ENCODE assay signal across 15 cellular contexts in genomic region chr22:21990449-21991308, GRCh38. TPM values are rescaled to one million over a fixed set of nuclear protein-coding genes. Genes with fewer than 3 reads are reported as not detected.
DNase-seq lines count a peak whose midpoint lies in the region; ATAC-seq, FAIRE-seq and TF ChIP-seq lines count a peak whose summit lies in the region.
"Had no signal": no experiment of that assay in that cellular context is flagged by ENCODE, and none has a peak within 500 bp of the region (broad histone marks: within the 10 kb centered on the region; RNA-seq: fewer than 3 reads in every experiment).

No MANE protein-coding gene starts in this region.

- ATAC-seq in GM23338 (peak; percentile 77), WTC11 (peak; percentile 81), GM21447 (IDR thresholded peaks at IDR 0.05; ENCODE audit: unreplicated experiment) (no peak)
- ATAC-seq in activated T-cell treated with anti-CD3 and anti-CD28 coated beads, Interleukin-2, amount 50 U/mL, for 4 hours, result no peak
- ATAC-seq in stimulated activated naive CD8-positive, alpha-beta T cell treated with anti-CD3 and anti-CD28 coated beads, Interleukin-15, amount 100 ng/mL, for 72 hours, result no peak

- H3K4me1 Mint-ChIP-seq in GM23338, result no peaks in the 10 kb centered on the region
- H3K4me1 Mint-ChIP-seq in WTC11, result no peaks in the 10 kb centered on the region
- H3K4me1 Mint-ChIP-seq in activated T-cell treated with anti-CD3 and anti-CD28 coated beads, Interleukin-2, amount 50 U/mL, for 4 hours (ENCODE audit: low read depth), result no peaks in the 10 kb centered on the region
- H3K4me1 Mint-ChIP-seq in stimulated activated naive CD8-positive, alpha-beta T cell treated with anti-CD3 and anti-CD28 coated beads, Interleukin-15, amount 100 ng/mL, for 72 hours, result no peaks in the 10 kb centered on the region
- H3K4me1 Mint-ChIP-seq: CD4-positive, CD25-positive, alpha-beta regulatory T cell had no signal

- peaks cover 83% of the 10 kb centered on the region for H3K27me3 Mint-ChIP-seq in GM23338 (ENCODE audit: insufficient read depth, low read depth, poor library complexity)
- peaks cover 94% of the 10 kb centered on the region for H3K27me3 Mint-ChIP-seq in WTC11 (ENCODE audit: low read depth)
- H3K27me3 Mint-ChIP-seq in activated T-cell treated with anti-CD3 and anti-CD28 coated beads, Interleukin-2, amount 50 U/mL, for 4 hours (ENCODE audit: low read depth), result peaks cover 3% of the 10 kb centered on the region
- no peaks in the 10 kb centered on the region for H3K27me3 Mint-ChIP-seq in stimulated activated naive CD8-positive, alpha-beta T cell treated with anti-CD3 and anti-CD28 coated beads, Interleukin-15, amount 100 ng/mL, for 72 hours

- POLR2A ChIA-PET in WTC11 (lab: Charles Lee), result no interaction called here

- H3F3A ChIP-seq in GM23338 (replicated peaks; ENCODE audit: low read depth), result no peaks in the 10 kb centered on the region

- H3K9me3 Mint-ChIP-seq in GM23338 (no peaks in the 10 kb centered on the region), WTC11 (no peaks in the 10 kb centered on the region)
- no peaks in the 10 kb centered on the region for H3K9me3 Mint-ChIP-seq in activated T-cell treated with anti-CD3 and anti-CD28 coated beads, Interleukin-2, amount 50 U/mL, for 4 hours
- H3K9me3 Mint-ChIP-seq in stimulated activated naive CD8-positive, alpha-beta T cell treated with anti-CD3 and anti-CD28 coated beads, Interleukin-15, amount 100 ng/mL, for 72 hours, result no peaks in the 10 kb centered on the region
- H3K9me3 Mint-ChIP-seq: CD4-positive, CD25-positive, alpha-beta regulatory T cell had no signal

- H4K20me1 ChIP-seq in GM23338 (replicated peaks; ENCODE audit: insufficient read depth) (no peaks in the 10 kb centered on the region), osteoblast (ENCODE audit: insufficient read depth, low read length) (no peaks in the 10 kb centered on the region)

- H3K79me2 ChIP-seq in GM23338 (replicated peaks; ENCODE audit: insufficient read depth), result no peaks in the 10 kb centered on the region
- no peaks in the 10 kb centered on the region for H3K79me2 ChIP-seq in osteoblast (ENCODE audit: insufficient read depth, low read length)

- H3K9me3 ChIP-seq in kidney (ENCODE audit: control insufficient read depth in 1 of 2, low read length in 2 of 2) (no peaks in the 10 kb centered on the region), osteoblast (ENCODE audit: low read depth, low read length) (no peaks in the 10 kb centered on the region)
- H3K9me3 ChIP-seq: SJSA1 had no signal

- peaks cover 100% of the 10 kb centered on the region for H3K27me3 ChIP-seq in GM23338 (ENCODE audit: insufficient read depth)
- H3K27me3 ChIP-seq in osteoblast (ENCODE audit: insufficient read depth, low read length), result peaks cover 22% of the 10 kb centered on the region

- no peak for FAIRE-seq in kidney (lab: Jason Lieb, UNC)

- DNase-seq in GM23338 (ENCODE audit: low spot score) (peak; percentile 31), WTC11 (ENCODE audit: low spot score) (no peak), kidney (peak; percentile 45), osteoblast (ENCODE audit: insufficient read length, low spot score, missing footprints) (peak; percentile 48), NCI-H82 (lab: John Stamatoyannopoulos, UW) (no peak)
- no peak for DNase-seq in activated T-cell treated with anti-CD3 and anti-CD28 coated beads, Interleukin-2, amount 50 U/mL, for 4 hours
- no peak for DNase-seq in stimulated activated naive CD8-positive, alpha-beta T cell treated with anti-CD3 and anti-CD28 coated beads, Interleukin-15, amount 100 ng/mL, for 72 hours
- DNase-seq: CD4-positive, CD25-positive, alpha-beta regulatory T cell; MM.1S; NCI-H1105 treated with DMSO at 0.1 percent for 48 hours; NCI-H187 treated with DMSO at 0.1 percent for 48 hours; NCI-H2171 treated with DMSO at 0.1 percent for 48 hours; RPMI8226 had no signal

- H3K27ac ChIP-seq in GM23338 (ENCODE audit: low read depth) (no peak overlapping the region), kidney (ENCODE audit: low read depth in 2 of 2, low read length in 2 of 2) (no peak overlapping the region), osteoblast (ENCODE audit: low read depth, low read length) (no peak overlapping the region)
- H3K27ac ChIP-seq: SJSA1 had no signal

- H3K27ac Mint-ChIP-seq in GM23338, result no peak overlapping the region
- H3K27ac Mint-ChIP-seq in WTC11, result no peak overlapping the region
- H3K27ac Mint-ChIP-seq in stimulated activated naive CD8-positive, alpha-beta T cell treated with anti-CD3 and anti-CD28 coated beads, Interleukin-15, amount 100 ng/mL, for 72 hours, result peak overlapping the region in 1 of 2 donors; percentile 16

- no peaks in the 10 kb centered on the region for H3K9me2 ChIP-seq in GM23338 (ENCODE audit: insufficient read depth)

- H2AFZ ChIP-seq in GM23338, result no peak overlapping the region
- H2AFZ ChIP-seq in osteoblast (ENCODE audit: low read length), result no peak overlapping the region

- peak; percentile 31 to 36; a peak in 3 of 4 replicates for TF ChIP-seq CTCF in GM23338 (conservative IDR thresholded peaks at IDR 0.05; ENCODE audit: low read depth in 2 of 2)
- TF ChIP-seq CTCF in WTC11 (IDR thresholded peaks at IDR 0.05), result no peak
- no peak for TF ChIP-seq CTCF in kidney (IDR thresholded peaks at IDR 0.05; ENCODE audit: borderline replicate concordance, extremely low read depth, insufficient read depth)
- no peak for TF ChIP-seq CTCF in osteoblast (IDR thresholded peaks at IDR 0.05; ENCODE audit: extremely low read depth, low read depth, low read length)

- H3K4me3 Mint-ChIP-seq in GM23338 (no peak overlapping the region), WTC11 (no peak overlapping the region)
- no peak overlapping the region for H3K4me3 Mint-ChIP-seq in activated T-cell treated with anti-CD3 and anti-CD28 coated beads, Interleukin-2, amount 50 U/mL, for 4 hours
- H3K4me3 Mint-ChIP-seq in stimulated activated naive CD8-positive, alpha-beta T cell treated with anti-CD3 and anti-CD28 coated beads, Interleukin-15, amount 100 ng/mL, for 72 hours, result no peak overlapping the region

- H3K4me2 ChIP-seq in GM23338 (no peak overlapping the region), osteoblast (ENCODE audit: insufficient read depth, low read length) (no peak overlapping the region)

- CTCF ChIA-PET in WTC11 (lab: Charles Lee), result interaction anchor here (0.6 to 2.2 kb wide), 12 partner anchors 12 to 352 kb away, joined by 3 to 7 read pairs (median 4); no protein-coding TSS in a partner anchor

- no peaks in the 10 kb centered on the region for H3K36me3 Mint-ChIP-seq in GM23338 (ENCODE audit: low read depth)
- H3K36me3 Mint-ChIP-seq in WTC11, result no peaks in the 10 kb centered on the region
- no peaks in the 10 kb centered on the region for H3K36me3 Mint-ChIP-seq in activated T-cell treated with anti-CD3 and anti-CD28 coated beads, Interleukin-2, amount 50 U/mL, for 4 hours (ENCODE audit: insufficient read depth)
- H3K36me3 Mint-ChIP-seq: CD4-positive, CD25-positive, alpha-beta regulatory T cell had no signal

- intact Hi-C loops in kidney (cut with DNase I), result no loop called here

- H3K4me1 ChIP-seq in GM23338 (ENCODE audit: insufficient read depth) (no peaks in the 10 kb centered on the region), kidney (ENCODE audit: control insufficient read depth in 1 of 2, insufficient read depth in 1 of 2, low read depth in 1 of 2, low read length in 2 of 2) (no peaks in the 10 kb centered on the region), osteoblast (ENCODE audit: insufficient read depth, low read length) (no peaks in the 10 kb centered on the region)
- H3K4me1 ChIP-seq: SJSA1 had no signal

- H3K4me3 ChIP-seq in GM23338 (no peak overlapping the region), kidney (ENCODE audit: low read length in 2 of 2) (no peak overlapping the region), osteoblast (ENCODE audit: insufficient read depth, low read length) (no peak overlapping the region)
- H3K4me3 ChIP-seq: SJSA1 had no signal

- no peak overlapping the region for H3K9ac ChIP-seq in kidney (ENCODE audit: low read length in 2 of 2)

- H3K36me3 ChIP-seq in GM23338 (ENCODE audit: insufficient read depth) (no peaks in the 10 kb centered on the region), kidney (ENCODE audit: control insufficient read depth in 1 of 2, insufficient read depth in 2 of 2, low read length in 2 of 2) (no peaks in the 10 kb centered on the region), osteoblast (ENCODE audit: insufficient read depth, low read length) (no peaks in the 10 kb centered on the region)
- H3K36me3 ChIP-seq: SJSA1 had no signal

TF ChIP-seq in GM23338, 12 proteins besides CTCF, POLR2A, EP300 and RAD21:
- TF ChIP-seq NANOG (IDR thresholded peaks at IDR 0.05; ENCODE audit: borderline replicate concordance) (no peak), EZH2 (IDR thresholded peaks at IDR 0.05; ENCODE audit: low read depth, unreplicated experiment) (peak; percentile 24)
TF ChIP-seq in GM23338: peak in this region for 1.

TF ChIP-seq in WTC11, 78 proteins besides CTCF, POLR2A, EP300 and RAD21 (continues in another document):
- TF ChIP-seq IRF1 (CRISPR knock-in tag; IDR thresholded peaks at IDR 0.05), result no peak
- TF ChIP-seq ELF4 (CRISPR knock-in tag; IDR thresholded peaks at IDR 0.05; ENCODE audit: low read depth), result no peak
- no peak for TF ChIP-seq JUN (CRISPR knock-in tag; IDR thresholded peaks at IDR 0.05)
- TF ChIP-seq MXD4 (CRISPR knock-in tag; IDR thresholded peaks at IDR 0.05; ENCODE audit: borderline replicate concordance), result no peak
- TF ChIP-seq FOXK1 (CRISPR knock-in tag; IDR thresholded peaks at IDR 0.05), result no peak

RNA-seq across cellular contexts. Expression of gene TOP3B, which starts 8.1 kb away (rescaled TPM):
- total RNA-seq in GM23338 (2014; rRNA removed; shearing (Covaris generic)), result 53.5 and 77.7 TPM in 2 replicates
- polyA plus RNA-seq in GM23338 (2016; fragmentation: Nextera tagmentation; extraction: Ambion mirVana), result 32.7 and 35.7 TPM in 2 replicates
- 52.5 to 68.6 TPM (median 52.7 TPM) in 3 replicates for total RNA-seq in WTC11 (2021)
- 26.7 TPM for total RNA-seq in kidney
- polyA plus RNA-seq in kidney (ENCODE audit: insufficient read depth, low read depth, low replicate concordance), result 8.1 TPM
- 27.9 and 33.6 TPM in 2 replicates for total RNA-seq in osteoblast
- total RNA-seq in activated T-cell treated with anti-CD3 and anti-CD28 coated beads, Interleukin-2, amount 50 U/mL, for 4 hours, result 10 to 100 TPM; 39.3 to 45.2 (median 41.3) TPM

RNA-seq across cellular contexts. Expression of gene PPM1F, which starts 38.0 kb away (rescaled TPM):
- 22.7 and 29.3 TPM in 2 replicates for total RNA-seq in GM23338 (2014; rRNA removed; shearing (Covaris generic))
- polyA plus RNA-seq in GM23338 (2016; fragmentation: Nextera tagmentation; extraction: Ambion mirVana) (4.4 and 7.1 TPM in 2 replicates), kidney (ENCODE audit: insufficient read depth, low read depth, low replicate concordance) (13.8 TPM)
- total RNA-seq in WTC11 (2021) (23.9 to 30.6 TPM (median 28.6 TPM) in 3 replicates), kidney (42.5 TPM), osteoblast (22.8 and 24.5 TPM in 2 replicates)
- total RNA-seq in activated T-cell treated with anti-CD3 and anti-CD28 coated beads, Interleukin-2, amount 50 U/mL, for 4 hours, result 10 to 100 TPM; 28.2 to 36.8 (median 30.8) TPM

Comparison
In these comparisons a context has a peak if more than half of its experiments do, and no peak if none do; other contexts are left out.
1. ATAC-seq: peak in GM23338 (single experiment) and WTC11 (single experiment); none in activated T-cell treated with anti-CD3 and anti-CD28 coated beads, Interleukin-2, amount 50 U/mL, for 4 hours (0 of 2), GM21447 (single experiment) and stimulated activated naive CD8-positive, alpha-beta T cell treated with anti-CD3 and anti-CD28 coated beads, Interleukin-15, amount 100 ng/mL, for 72 hours (single experiment).
2. DNase-seq: peak in GM23338 (single experiment), kidney (single experiment) and osteoblast (single experiment); none in WTC11 (single experiment), activated T-cell treated with anti-CD3 and anti-CD28 coated beads, Interleukin-2, amount 50 U/mL, for 4 hours (single experiment), stimulated activated naive CD8-positive, alpha-beta T cell treated with anti-CD3 and anti-CD28 coated beads, Interleukin-15, amount 100 ng/mL, for 72 hours (0 of 2) and NCI-H82 (single experiment).
3. CTCF ChIP-seq: peak in GM23338 (2 of 2); none in WTC11 (single experiment), kidney (single experiment) and osteoblast (single experiment).